Comparison of ENCODE assay signal across 1 cellular context in genomic region chr5:78277715-78278114, GRCh38.
TF ChIP-seq lines count a peak whose summit lies in the region.

No MANE protein-coding gene starts in this region.

TF ChIP-seq in HEK293, 187 proteins besides CTCF, POLR2A, EP300 and RAD21 (continued from another document):
- TF ChIP-seq, protein P1, sequence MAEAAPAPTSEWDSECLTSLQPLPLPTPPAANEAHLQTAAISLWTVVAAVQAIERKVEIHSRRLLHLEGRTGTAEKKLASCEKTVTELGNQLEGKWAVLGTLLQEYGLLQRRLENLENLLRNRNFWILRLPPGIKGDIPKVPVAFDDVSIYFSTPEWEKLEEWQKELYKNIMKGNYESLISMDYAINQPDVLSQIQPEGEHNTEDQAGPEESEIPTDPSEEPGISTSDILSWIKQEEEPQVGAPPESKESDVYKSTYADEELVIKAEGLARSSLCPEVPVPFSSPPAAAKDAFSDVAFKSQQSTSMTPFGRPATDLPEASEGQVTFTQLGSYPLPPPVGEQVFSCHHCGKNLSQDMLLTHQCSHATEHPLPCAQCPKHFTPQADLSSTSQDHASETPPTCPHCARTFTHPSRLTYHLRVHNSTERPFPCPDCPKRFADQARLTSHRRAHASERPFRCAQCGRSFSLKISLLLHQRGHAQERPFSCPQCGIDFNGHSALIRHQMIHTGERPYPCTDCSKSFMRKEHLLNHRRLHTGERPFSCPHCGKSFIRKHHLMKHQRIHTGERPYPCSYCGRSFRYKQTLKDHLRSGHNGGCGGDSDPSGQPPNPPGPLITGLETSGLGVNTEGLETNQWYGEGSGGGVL (tag by site-specific recombination; IDR thresholded peaks at IDR 0.05) = no peak
- TF ChIP-seq ZBTB49 (tag by site-specific recombination; IDR thresholded peaks at IDR 0.05; ENCODE audit: low read depth) (no peak), ZNF791 (tag by site-specific recombination; IDR thresholded peaks at IDR 0.05) (no peak), ZNF626 (tag by site-specific recombination; IDR thresholded peaks at IDR 0.05) (no peak), HIC1 (tag by site-specific recombination; IDR thresholded peaks at IDR 0.05) (no peak), ZNF202 (tag by site-specific recombination; IDR thresholded peaks at IDR 0.05; ENCODE audit: borderline replicate concordance) (no peak), KLF7 (tag by site-specific recombination; IDR thresholded peaks at IDR 0.05; ENCODE audit: borderline replicate concordance) (no peak)
- TF ChIP-seq, protein P2, sequence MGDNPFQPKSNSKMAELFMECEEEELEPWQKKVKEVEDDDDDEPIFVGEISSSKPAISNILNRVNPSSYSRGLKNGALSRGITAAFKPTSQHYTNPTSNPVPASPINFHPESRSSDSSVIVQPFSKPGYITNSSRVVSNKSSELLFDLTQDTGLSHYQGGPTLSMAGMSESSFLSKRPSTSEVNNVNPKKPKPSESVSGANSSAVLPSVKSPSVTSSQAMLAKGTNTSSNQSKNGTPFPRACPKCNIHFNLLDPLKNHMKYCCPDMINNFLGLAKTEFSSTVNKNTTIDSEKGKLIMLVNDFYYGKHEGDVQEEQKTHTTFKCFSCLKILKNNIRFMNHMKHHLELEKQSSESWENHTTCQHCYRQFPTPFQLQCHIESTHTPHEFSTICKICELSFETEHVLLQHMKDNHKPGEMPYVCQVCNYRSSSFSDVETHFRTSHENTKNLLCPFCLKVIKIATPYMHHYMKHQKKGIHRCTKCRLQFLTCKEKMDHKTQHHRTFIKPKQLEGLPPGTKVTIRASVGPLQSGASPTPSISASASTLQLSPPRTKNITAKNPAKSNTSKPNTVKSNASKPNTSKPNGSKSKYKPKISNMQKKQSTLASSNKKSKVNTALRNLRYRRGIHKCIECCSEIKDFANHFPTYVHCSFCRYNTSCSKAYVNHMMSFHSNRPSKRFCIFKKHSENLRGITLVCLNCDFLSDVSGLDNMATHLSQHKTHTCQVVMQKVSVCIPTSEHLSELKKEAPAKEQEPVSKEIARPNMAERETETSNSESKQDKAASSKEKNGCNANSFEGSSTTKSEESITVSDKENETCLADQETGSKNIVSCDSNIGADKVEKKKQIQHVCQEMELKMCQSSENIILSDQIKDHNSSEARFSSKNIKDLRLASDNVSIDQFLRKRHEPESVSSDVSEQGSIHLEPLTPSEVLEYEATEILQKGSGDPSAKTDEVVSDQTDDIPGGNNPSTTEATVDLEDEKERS (tag by site-specific recombination; IDR thresholded peaks at IDR 0.05) = no peak
- TF ChIP-seq, protein P3, sequence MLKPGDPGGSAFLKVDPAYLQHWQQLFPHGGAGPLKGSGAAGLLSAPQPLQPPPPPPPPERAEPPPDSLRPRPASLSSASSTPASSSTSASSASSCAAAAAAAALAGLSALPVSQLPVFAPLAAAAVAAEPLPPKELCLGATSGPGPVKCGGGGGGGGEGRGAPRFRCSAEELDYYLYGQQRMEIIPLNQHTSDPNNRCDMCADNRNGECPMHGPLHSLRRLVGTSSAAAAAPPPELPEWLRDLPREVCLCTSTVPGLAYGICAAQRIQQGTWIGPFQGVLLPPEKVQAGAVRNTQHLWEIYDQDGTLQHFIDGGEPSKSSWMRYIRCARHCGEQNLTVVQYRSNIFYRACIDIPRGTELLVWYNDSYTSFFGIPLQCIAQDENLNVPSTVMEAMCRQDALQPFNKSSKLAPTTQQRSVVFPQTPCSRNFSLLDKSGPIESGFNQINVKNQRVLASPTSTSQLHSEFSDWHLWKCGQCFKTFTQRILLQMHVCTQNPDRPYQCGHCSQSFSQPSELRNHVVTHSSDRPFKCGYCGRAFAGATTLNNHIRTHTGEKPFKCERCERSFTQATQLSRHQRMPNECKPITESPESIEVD (tag by site-specific recombination; IDR thresholded peaks at IDR 0.05) = no peak
